ENCODE assay signal across 7 cellular contexts in genomic region chr12:56315256-56315625, GRCh38. TPM values are rescaled to one million over a fixed set of nuclear protein-coding genes. Genes with fewer than 3 reads are reported as not detected.
A peak's percentile ranks its signal among the peaks of the same experiment; 100 is the strongest.
DNase-seq lines count a peak whose midpoint lies in the region; ATAC-seq and TF ChIP-seq lines count a peak whose summit lies in the region.

No MANE protein-coding gene starts in this region.

- H3K79me2 ChIP-seq in GM23248 (ENCODE audit: insufficient read depth), result peaks cover 30% of the 10 kb centered on the region

- H3K36me3 Mint-ChIP-seq in nephron (ENCODE audit: low read depth), result peaks cover 29% of the 10 kb centered on the region

- H3K27ac ChIP-seq in GM23248 (peak overlapping the region; percentile 90), SJSA1 (peak overlapping the region; percentile 65)

- H3K4me2 ChIP-seq in GM23248 (ENCODE audit: unreplicated experiment), result peak overlapping the region; percentile 97

- H3K9ac ChIP-seq in GM23248, result peak overlapping the region; percentile 92

- H3K27me3 ChIP-seq in GM23248 (replicated peaks; ENCODE audit: insufficient read depth) (no peaks in the 10 kb centered on the region), SJSA1 (replicated peaks) (no peaks in the 10 kb centered on the region)

- H4K20me1 ChIP-seq in GM23248 (ENCODE audit: insufficient read depth), result no peaks in the 10 kb centered on the region

- no peaks in the 10 kb centered on the region for H3K27me3 Mint-ChIP-seq in nephron (ENCODE audit: low read depth)

- in situ Hi-C loops in GM23248 (cut with MboI), result no loop called here

- H3F3A ChIP-seq in GM23248 (ENCODE audit: insufficient read depth), result no peaks in the 10 kb centered on the region; the same call in 1 of the 2 replicates

- H3K36me3 ChIP-seq in GM23248 (ENCODE audit: low read depth), result peaks cover 23% of the 10 kb centered on the region
- peaks cover 35% of the 10 kb centered on the region for H3K36me3 ChIP-seq in SJSA1

- ATAC-seq in HG02884 (IDR thresholded peaks at IDR 0.05; ENCODE audit: unreplicated experiment), result no peak

- H3K9me2 ChIP-seq in GM23248 (ENCODE audit: insufficient read depth), result no peaks in the 10 kb centered on the region

- H3K9me3 Mint-ChIP-seq in nephron, result no peaks in the 10 kb centered on the region

- H3K27ac Mint-ChIP-seq in nephron, result peak overlapping the region; percentile 99 to 100 (median 100)

- peak overlapping the region; percentile 98 to 99 (median 99) for H3K4me3 Mint-ChIP-seq in nephron

- no peak for TF ChIP-seq CTCF in epithelial cell of proximal tubule (conservative IDR thresholded peaks at IDR 0.05; ENCODE audit: low read depth, low read length)
- no peak for TF ChIP-seq CTCF in nephron (IDR thresholded peaks at IDR 0.05; ENCODE audit: unreplicated experiment in 3 of 3)

- WGBS in GM23248 (ENCODE audit: low coverage in 1 of 2, low lambda C conversion rate in 2 of 2, missing lambda C conversion rate in 2 of 2), 2 experiments, result 0 to 1% methylated on average over 11 of the region's 11 CpGs

- peaks cover 15% of the 10 kb centered on the region for H3K4me1 Mint-ChIP-seq in nephron

- H3K9me3 ChIP-seq in GM23248 (ENCODE audit: low read depth) (no peaks in the 10 kb centered on the region), SJSA1 (replicated peaks) (no peaks in the 10 kb centered on the region)

- H3K4me1 ChIP-seq in GM23248 (ENCODE audit: insufficient read depth) (peaks cover 14% of the 10 kb centered on the region; the same call in 1 of the 2 replicates), SJSA1 (replicated peaks) (peaks cover 10% of the 10 kb centered on the region)

- H2AFZ ChIP-seq in GM23248, result peak overlapping the region; percentile 87

- DNase-seq in GM23248, result no peak
- no peak for DNase-seq in SJSA1 (ENCODE audit: low read depth in 1 of 2, low spot score in 2 of 2)
- DNase-seq in epithelial cell of proximal tubule (ENCODE audit: low read depth), result no peak
- DNase-seq in stimulated activated CD4-positive, alpha-beta T cell treated with anti-CD3 and anti-CD28 coated beads, Interleukin-12 subunit alpha, Interleukin-12 subunit beta, amount 100 ng/mL, for 4 hours, result no peak
- no peak for DNase-seq in NCI-H1694 treated with DMSO at 0.1 percent for 48 hours (lab: John Stamatoyannopoulos, UW)

- H3K4me3 ChIP-seq in GM23248 (peak overlapping the region; percentile 88), SJSA1 (peak overlapping the region; percentile 67), epithelial cell of proximal tubule (ENCODE audit: low read depth, low read length) (peak overlapping the region; percentile 95)

RNA-seq across cellular contexts. Expression of gene CNPY2, which starts 0.5 kb away (rescaled TPM):
- 89.9 and 97.5 TPM in 2 replicates for total RNA-seq in GM23248 (2014; rRNA removed; shearing (Covaris generic))
- polyA plus RNA-seq in GM23248 (2016; fragmentation: Nextera tagmentation; extraction: Ambion mirVana), result 248 and 253 TPM in 2 replicates
- 100 and 161 TPM in 2 replicates for total RNA-seq in SJSA1 (2014; rRNA removed; shearing (Covaris generic))
- 141 and 155 TPM in 2 replicates for total RNA-seq in epithelial cell of proximal tubule

RNA-seq across cellular contexts. Expression of gene CS, which starts 15.1 kb away (rescaled TPM):
- total RNA-seq in GM23248 (2014; rRNA removed; shearing (Covaris generic)), result 67.2 and 74.7 TPM in 2 replicates
- 76.2 and 77.8 TPM in 2 replicates for polyA plus RNA-seq in GM23248 (2016; fragmentation: Nextera tagmentation; extraction: Ambion mirVana)
- total RNA-seq in SJSA1 (2014; rRNA removed; shearing (Covaris generic)), result 65.7 and 109 TPM in 2 replicates
- 133 and 174 TPM in 2 replicates for total RNA-seq in epithelial cell of proximal tubule

RNA-seq across cellular contexts. Expression of gene PAN2, which starts 18.6 kb away (rescaled TPM):
- 20.2 and 22.1 TPM in 2 replicates for total RNA-seq in GM23248 (2014; rRNA removed; shearing (Covaris generic))
- polyA plus RNA-seq in GM23248 (2016; fragmentation: Nextera tagmentation; extraction: Ambion mirVana), result 7.2 and 9.1 TPM in 2 replicates
- 6.9 and 15.9 TPM in 2 replicates for total RNA-seq in SJSA1 (2014; rRNA removed; shearing (Covaris generic))
- total RNA-seq in epithelial cell of proximal tubule, result 12.1 and 15.0 TPM in 2 replicates

RNA-seq across cellular contexts. Expression of gene IL23A, which starts 23.4 kb away (rescaled TPM):
- total RNA-seq in GM23248 (2014; rRNA removed; shearing (Covaris generic)), result not detected in 2 replicates
- polyA plus RNA-seq in GM23248 (2016; fragmentation: Nextera tagmentation; extraction: Ambion mirVana), result 0.19 and 0.31 TPM in 2 replicates
- total RNA-seq in SJSA1 (2014; rRNA removed; shearing (Covaris generic)), result 1.4 TPM in 1 of 2 replicates, not detected in the other
- total RNA-seq in epithelial cell of proximal tubule, result 13.4 and 26.1 TPM in 2 replicates

RNA-seq across cellular contexts. Expression of gene STAT2, which starts 44.7 kb away (rescaled TPM):
- 208 and 220 TPM in 2 replicates for total RNA-seq in GM23248 (2014; rRNA removed; shearing (Covaris generic))
- polyA plus RNA-seq in GM23248 (2016; fragmentation: Nextera tagmentation; extraction: Ambion mirVana), result 104 and 109 TPM in 2 replicates
- total RNA-seq in SJSA1 (2014; rRNA removed; shearing (Covaris generic)), result 37.0 and 63.3 TPM in 2 replicates
- total RNA-seq in epithelial cell of proximal tubule, result 39.2 and 48.2 TPM in 2 replicates
